9 cellular contexts compared by ENCODE assay signal in the genomic region with DNA sequence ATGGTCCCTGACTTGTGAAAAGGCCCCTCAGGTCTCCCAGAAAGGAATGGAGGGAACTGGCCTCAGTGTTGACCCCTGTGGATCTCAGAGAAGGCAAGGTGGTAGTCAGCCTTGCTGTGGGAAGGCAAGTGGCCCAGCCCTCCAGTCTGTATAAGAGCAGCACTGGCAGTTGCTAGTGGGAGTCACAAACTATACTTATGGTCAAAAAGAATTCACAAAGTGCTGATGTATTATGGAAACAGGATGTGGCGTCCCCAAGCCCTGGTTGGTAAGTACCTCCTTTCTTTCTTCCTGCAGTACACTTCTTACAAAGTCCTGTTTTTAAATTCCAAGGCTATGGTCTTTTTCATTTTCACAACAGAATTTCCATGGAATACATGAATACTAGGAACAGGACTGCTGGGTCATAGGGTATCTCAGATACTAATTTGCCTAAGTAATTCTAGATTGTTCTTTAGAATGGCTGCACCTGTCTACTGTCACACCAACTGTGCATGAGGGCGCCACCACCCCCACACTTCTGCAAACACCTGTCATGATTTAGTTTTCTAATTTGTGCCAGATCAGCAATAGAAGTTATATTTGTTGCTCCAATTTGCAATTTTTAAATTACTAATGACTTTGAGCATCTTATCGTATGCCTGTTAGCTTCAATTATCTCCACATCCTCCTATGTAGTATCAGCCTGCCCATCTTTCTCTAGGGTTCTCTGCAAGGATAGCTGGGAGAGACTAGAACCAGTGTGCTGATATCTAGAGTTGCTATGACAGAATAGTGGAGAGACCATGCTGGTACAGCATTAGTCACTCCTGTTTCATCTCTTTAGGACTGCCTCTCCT. TPM values are rescaled to one million over a fixed set of nuclear protein-coding genes. Genes with fewer than 3 reads are reported as not detected.
DNase-seq lines count a peak whose midpoint lies in the region; ATAC-seq and TF ChIP-seq lines count a peak whose summit lies in the region.
"Had no signal": no experiment of that assay in that cellular context is flagged by ENCODE, and none has a peak within 500 bp of the region (broad histone marks: within the 10 kb centered on the region; RNA-seq: fewer than 3 reads in every experiment).

No MANE protein-coding gene starts in this region.

- no peak overlapping the region for H3K4me3 Mint-ChIP-seq in activated CD8-positive, alpha-beta memory T cell treated with anti-CD3 and anti-CD28 coated beads, Interleukin-2, amount 10 ng/mL, durations not matched to agents 7 days and 5 days
- peak overlapping the region; percentile 15 for H3K4me3 Mint-ChIP-seq in stimulated activated effector memory CD8-positive, alpha-beta T cell treated with anti-CD3 and anti-CD28 coated beads, Interleukin-12 subunit alpha, Interleukin-12 subunit beta, amount 100 ng/mL, for 72 hours

- no peaks in the 10 kb centered on the region for H3F3A ChIP-seq in Loucy (ENCODE audit: low read depth)

- no peaks in the 10 kb centered on the region for H3K9me3 Mint-ChIP-seq in activated CD8-positive, alpha-beta memory T cell treated with anti-CD3 and anti-CD28 coated beads, Interleukin-2, amount 10 ng/mL, durations not matched to agents 7 days and 5 days (ENCODE audit: low read depth)
- H3K9me3 Mint-ChIP-seq in stimulated activated effector memory CD8-positive, alpha-beta T cell treated with anti-CD3 and anti-CD28 coated beads, Interleukin-12 subunit alpha, Interleukin-12 subunit beta, amount 100 ng/mL, for 72 hours = no peaks in the 10 kb centered on the region

- peak; percentile 80 for DNase-seq in activated CD8-positive, alpha-beta memory T cell treated with anti-CD3 and anti-CD28 coated beads, Interleukin-2, amount 10 ng/mL, durations not matched to agents 7 days and 5 days
- DNase-seq in activated CD8-positive, alpha-beta memory T cell treated with anti-CD3 and anti-CD28 coated beads for 24 hours = no peak
- peak; percentile 5 to 62 for DNase-seq in stimulated activated effector memory CD8-positive, alpha-beta T cell treated with anti-CD3 and anti-CD28 coated beads, Interleukin-12 subunit alpha, Interleukin-12 subunit beta, amount 100 ng/mL, for 72 hours (ENCODE audit: low spot score in 2 of 2)
- DNase-seq in NCI-H226 = no peak
- no peak for DNase-seq in cerebellar cortex (ENCODE audit: low spot score)
- DNase-seq in GF-D8 (lab: John Stamatoyannopoulos, UW) = no peak
- DNase-seq: BE2C had no signal

- ATAC-seq in activated CD8-positive, alpha-beta memory T cell treated with anti-CD3 and anti-CD28 coated beads, Interleukin-2, amount 10 ng/mL, durations not matched to agents 7 days and 5 days = peak; percentile 93
- ATAC-seq in GM21717 (IDR thresholded peaks at IDR 0.05; ENCODE audit: unreplicated experiment) = peak; percentile 68
- peak; percentile 92 for ATAC-seq in stimulated activated effector memory CD8-positive, alpha-beta T cell treated with anti-CD3 and anti-CD28 coated beads, Interleukin-12 subunit alpha, Interleukin-12 subunit beta, amount 100 ng/mL, for 72 hours

- peaks cover 34% of the 10 kb centered on the region for H3K4me1 Mint-ChIP-seq in activated CD8-positive, alpha-beta memory T cell treated with anti-CD3 and anti-CD28 coated beads, Interleukin-2, amount 10 ng/mL, durations not matched to agents 7 days and 5 days
- peaks cover 29% of the 10 kb centered on the region for H3K4me1 Mint-ChIP-seq in stimulated activated effector memory CD8-positive, alpha-beta T cell treated with anti-CD3 and anti-CD28 coated beads, Interleukin-12 subunit alpha, Interleukin-12 subunit beta, amount 100 ng/mL, for 72 hours

- CTCF ChIA-PET in activated CD8-positive, alpha-beta memory T cell treated with anti-CD3 and anti-CD28 coated beads, Interleukin-2, amount 10 ng/mL, durations not matched to agents 7 days and 5 days (lab: Charles Lee) = interaction anchor here (1.0 to 1.2 kb wide), 3 partner anchors 73 to 558 kb away, joined by 3 to 4 read pairs (median 3); a partner anchor contains a TSS

- H3K36me3 Mint-ChIP-seq in activated CD8-positive, alpha-beta memory T cell treated with anti-CD3 and anti-CD28 coated beads, Interleukin-2, amount 10 ng/mL, durations not matched to agents 7 days and 5 days = no peaks in the 10 kb centered on the region
- H3K36me3 Mint-ChIP-seq in stimulated activated effector memory CD8-positive, alpha-beta T cell treated with anti-CD3 and anti-CD28 coated beads, Interleukin-12 subunit alpha, Interleukin-12 subunit beta, amount 100 ng/mL, for 72 hours = peaks cover 5% of the 10 kb centered on the region

- no peak overlapping the region for H3K9ac ChIP-seq in Loucy (ENCODE audit: low read depth, low read length, poor library complexity, severe bottlenecking)

- no peaks in the 10 kb centered on the region for H3K9me2 ChIP-seq in Loucy (replicated peaks; ENCODE audit: low read depth, low read length)

- no peaks in the 10 kb centered on the region for H3K79me2 ChIP-seq in Loucy (ENCODE audit: insufficient read depth, low read length)

- no peaks in the 10 kb centered on the region for H3K36me3 ChIP-seq in Loucy (ENCODE audit: insufficient read depth, low read length)
- H3K36me3 ChIP-seq: BE2C had no signal

- peak overlapping the region; percentile 12; the same call in 1 of the 2 replicates for H2AFZ ChIP-seq in Loucy (ENCODE audit: low read length)

- H3K27me3 ChIP-seq in Loucy (ENCODE audit: insufficient read depth, low read length, poor library complexity, severe bottlenecking) = peaks cover 33% of the 10 kb centered on the region

- H3K4me2 ChIP-seq in Loucy (ENCODE audit: low read depth, low read length, poor library complexity, severe bottlenecking) = peak overlapping the region; percentile 3

- no peaks in the 10 kb centered on the region for H4K20me1 ChIP-seq in Loucy (ENCODE audit: insufficient read depth, low read length, poor library complexity, severe bottlenecking)

- peaks cover 6% of the 10 kb centered on the region for H3K27me3 Mint-ChIP-seq in activated CD8-positive, alpha-beta memory T cell treated with anti-CD3 and anti-CD28 coated beads, Interleukin-2, amount 10 ng/mL, durations not matched to agents 7 days and 5 days

- H3K4me1 ChIP-seq in Loucy (ENCODE audit: insufficient read depth, low read length, poor library complexity, severe bottlenecking) = peaks cover 10% of the 10 kb centered on the region

- H3K9me3 ChIP-seq in Loucy (ENCODE audit: insufficient read depth, low read depth, low read length) = no peaks in the 10 kb centered on the region
- H3K9me3 ChIP-seq: BE2C had no signal

- H3K4me3 ChIP-seq in Loucy (ENCODE audit: low read length, poor library complexity, severe bottlenecking) = no peak overlapping the region

- H3K27ac Mint-ChIP-seq in activated CD8-positive, alpha-beta memory T cell treated with anti-CD3 and anti-CD28 coated beads, Interleukin-2, amount 10 ng/mL, durations not matched to agents 7 days and 5 days = peak overlapping the region; percentile 90
- peak overlapping the region; percentile 78 for H3K27ac Mint-ChIP-seq in stimulated activated effector memory CD8-positive, alpha-beta T cell treated with anti-CD3 and anti-CD28 coated beads, Interleukin-12 subunit alpha, Interleukin-12 subunit beta, amount 100 ng/mL, for 72 hours

- no peak; the same call in 1 of the 2 replicates for TF ChIP-seq CTCF in Loucy (conservative IDR thresholded peaks at IDR 0.05; ENCODE audit: low read length)

RNA-seq across cellular contexts. Expression of a gene that starts 40.7 kb away (rescaled TPM):
- 10 to 100 TPM; 18.9 to 28.8 TPM for total RNA-seq in activated CD8-positive, alpha-beta memory T cell treated with anti-CD3 and anti-CD28 coated beads, Interleukin-2, amount 10 ng/mL, durations not matched to agents 7 days and 5 days

Comparison
In these comparisons a context has a peak if more than half of its experiments do, and no peak if none do; other contexts are left out.
1. DNase-seq: peak in activated CD8-positive, alpha-beta memory T cell treated with anti-CD3 and anti-CD28 coated beads, Interleukin-2, amount 10 ng/mL, durations not matched to agents 7 days and 5 days (single experiment) and stimulated activated effector memory CD8-positive, alpha-beta T cell treated with anti-CD3 and anti-CD28 coated beads, Interleukin-12 subunit alpha, Interleukin-12 subunit beta, amount 100 ng/mL, for 72 hours (2 of 2); none in activated CD8-positive, alpha-beta memory T cell treated with anti-CD3 and anti-CD28 coated beads for 24 hours (single experiment), NCI-H226 (single experiment), cerebellar cortex (single experiment) and GF-D8 (single experiment).
2. Peak in every context shown above with its lines, with median percentiles within 50 percentile points of each other: ATAC-seq.